In genomic region chr4:123102897-123103489, GRCh38 we compare ENCODE assay signal across 8 cellular contexts.
DNase-seq lines count a peak whose midpoint lies in the region; ATAC-seq and TF ChIP-seq lines count a peak whose summit lies in the region.

No MANE protein-coding gene starts in this region.

- no peak overlapping the region for H3K4me3 ChIP-seq in MM.1S (ENCODE audit: low read length)
- H3K4me3 ChIP-seq in astrocyte of the spinal cord (ENCODE audit: low read depth, low read length) = no peak overlapping the region

- H3K9me2 ChIP-seq in MM.1S (replicated peaks; ENCODE audit: insufficient read depth, low read length) = no peaks in the 10 kb centered on the region

- H3K4me3 Mint-ChIP-seq in immature natural killer cell (no peak overlapping the region), type B pancreatic cell (peak overlapping the region; percentile 21)

- in situ Hi-C loops in astrocyte of the spinal cord (cut with HindIII; ENCODE audit: low sequenced_read_pairs) = no loop called here

- TF ChIP-seq CTCF in MM.1S (IDR thresholded peaks at IDR 0.05; ENCODE audit: low read length) (peak; percentile 72), astrocyte of the spinal cord (IDR thresholded peaks at IDR 0.05; ENCODE audit: low read depth, low read length) (peak; percentile 68), type B pancreatic cell (conservative IDR thresholded peaks at IDR 0.05) (peak; percentile 91)

- no peak overlapping the region for H3K27ac ChIP-seq in MM.1S (ENCODE audit: low read length)

- ATAC-seq in GM21786 (IDR thresholded peaks at IDR 0.05; ENCODE audit: unreplicated experiment) = peak; percentile 76

- no peak overlapping the region for H3K27ac Mint-ChIP-seq in immature natural killer cell
- H3K27ac Mint-ChIP-seq in type B pancreatic cell = peak overlapping the region; percentile 5

- no peak overlapping the region for H2AFZ ChIP-seq in MM.1S (ENCODE audit: low read length)

- H3F3A ChIP-seq in MM.1S (ENCODE audit: insufficient read depth, low read length) = no peaks in the 10 kb centered on the region

- no peaks in the 10 kb centered on the region for H3K4me1 ChIP-seq in MM.1S (ENCODE audit: low read length)

- no peak overlapping the region for H3K4me2 ChIP-seq in MM.1S (ENCODE audit: low read depth, low read length)

- DNase-seq in NCI-H2107 treated with DMSO at 0.1 percent for 48 hours (lab: John Stamatoyannopoulos, UW; ENCODE audit: unreplicated experiment) (peak; percentile 31), NCI-H2107 (lab: John Stamatoyannopoulos, UW) (no peak), MM.1S (peak; percentile 31), astrocyte of the spinal cord (ENCODE audit: low read depth, low spot score) (peak; percentile 73), immature natural killer cell (peak; percentile 12 to 38 (median 28)), type B pancreatic cell (ENCODE audit: extremely low spot score, unreplicated experiment) (no peak)
- DNase-seq in stimulated activated CD4-positive, alpha-beta T cell treated with anti-CD3 and anti-CD28 coated beads, Interleukin-4, amount 100 ng/mL, for 24 hours = no peak

- no peaks in the 10 kb centered on the region for H3K79me2 ChIP-seq in MM.1S (ENCODE audit: low read length)

- no peaks in the 10 kb centered on the region for H3K36me3 ChIP-seq in MM.1S (replicated peaks; ENCODE audit: insufficient read depth, low read length)

- H4K20me1 ChIP-seq in MM.1S (ENCODE audit: insufficient read depth, low read length) = no peaks in the 10 kb centered on the region

- no peaks in the 10 kb centered on the region for H3K27me3 ChIP-seq in MM.1S (replicated peaks; ENCODE audit: insufficient read depth, low read length)

- no peaks in the 10 kb centered on the region for H3K9me3 Mint-ChIP-seq in immature natural killer cell
- no peaks in the 10 kb centered on the region for H3K9me3 Mint-ChIP-seq in type B pancreatic cell

- H3K9me3 ChIP-seq in MM.1S (replicated peaks; ENCODE audit: insufficient read depth, low read length) = no peaks in the 10 kb centered on the region

- H3K27me3 Mint-ChIP-seq in immature natural killer cell (ENCODE audit: low read depth in 3 of 3) = no peaks in the 10 kb centered on the region
- no peaks in the 10 kb centered on the region for H3K27me3 Mint-ChIP-seq in type B pancreatic cell

- peaks cover 0 to 4% (median 0%) of the 10 kb centered on the region in 3 donors for H3K36me3 Mint-ChIP-seq in immature natural killer cell
- H3K36me3 Mint-ChIP-seq in type B pancreatic cell = no peaks in the 10 kb centered on the region

- H3K9ac ChIP-seq in MM.1S (ENCODE audit: low read length) = no peak overlapping the region

- no peaks in the 10 kb centered on the region for H3K4me1 Mint-ChIP-seq in immature natural killer cell
- peaks cover 31% of the 10 kb centered on the region for H3K4me1 Mint-ChIP-seq in type B pancreatic cell (ENCODE audit: unreplicated experiment)

Comparison
In these comparisons a context has a peak if more than half of its experiments do, and no peak if none do; other contexts are left out.
1. DNase-seq: peak in NCI-H2107 treated with DMSO at 0.1 percent for 48 hours (single experiment), MM.1S (single experiment), astrocyte of the spinal cord (single experiment) and immature natural killer cell (3 of 3); none in NCI-H2107 (single experiment), type B pancreatic cell (single experiment) and stimulated activated CD4-positive, alpha-beta T cell treated with anti-CD3 and anti-CD28 coated beads, Interleukin-4, amount 100 ng/mL, for 24 hours (single experiment).
2. Peak in every context shown above with its lines, with median percentiles within 50 percentile points of each other: CTCF ChIP-seq.